ENCODE assay signal across 24 cellular contexts in the genomic region with DNA sequence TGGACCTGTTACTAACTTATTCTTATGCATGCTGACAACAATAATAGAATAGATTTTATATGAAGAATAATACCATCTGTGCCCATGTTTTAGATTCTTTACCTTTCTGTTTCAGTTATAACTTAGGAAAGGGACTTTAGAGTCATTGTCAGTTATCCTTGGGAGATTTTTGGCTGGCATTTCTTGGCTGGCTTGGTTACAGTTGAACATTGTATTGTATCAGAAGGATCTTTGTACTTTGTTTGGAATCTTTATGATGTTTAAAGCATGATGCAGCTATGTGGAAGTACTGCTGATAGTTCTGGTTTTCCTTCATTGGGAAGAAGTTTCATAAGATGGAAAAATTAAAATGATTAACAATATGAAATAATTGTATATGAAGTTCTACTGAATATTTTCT.
"Had no signal": no experiment of that assay in that cellular context is flagged by ENCODE, and none has a peak within 500 bp of the region (broad histone marks: within the 10 kb centered on the region; RNA-seq: fewer than 3 reads in every experiment).

No MANE protein-coding gene starts in this region.

- H3K4me1 ChIP-seq: colonic mucosa, testis had no signal

- H3K27ac ChIP-seq: colonic mucosa, epithelial cell of prostate, pancreas, right lobe of liver, testis, tibial artery had no signal

- H3K4me3 ChIP-seq: colonic mucosa, lung, pancreas, right lobe of liver, smooth muscle cell, testis, tibial artery had no signal

- FAIRE-seq: pancreas had no signal

- H3K27me3 ChIP-seq: colonic mucosa, pancreas, right lobe of liver, testis, tibial artery had no signal

- DNase-seq: colonic mucosa; effector CD8-positive, alpha-beta T cell; endodermal cell; foreskin fibroblast; immature natural killer cell; islet precursor cell; mesendoderm; naive thymus-derived CD8-positive, alpha-beta T cell; nephron progenitor cell; pancreas; right lobe of liver; stimulated activated CD4-positive, alpha-beta T cell treated with anti-CD3 and anti-CD28 coated beads, Interleukin-12 subunit alpha, Interleukin-12 subunit beta, amount 100 ng/mL, for 4 hours; stimulated activated CD4-positive, alpha-beta T cell treated with anti-CD3 and anti-CD28 coated beads, Interleukin-1b, Interleukin-23, amount 100 ng/mL, for 48 hours; stimulated activated CD4-positive, alpha-beta T cell treated with anti-CD3 and anti-CD28 coated beads, Interleukin-4, amount 100 ng/mL, for 24 hours; stimulated activated naive CD4-positive, alpha-beta T cell treated with Interleukin-2 at 50 U/mL for 16 hours; substantia nigra; testis; tibial artery had no signal

- H3K9me3 ChIP-seq: colonic mucosa, pancreas, right lobe of liver, testis, tibial artery had no signal

- ATAC-seq: esophagus mucosa; left lobe of liver; naive thymus-derived CD8-positive, alpha-beta T cell; pancreas; right lobe of liver; stimulated activated effector memory CD8-positive, alpha-beta T cell treated with anti-CD3 and anti-CD28 coated beads, Interleukin-12 subunit alpha, Interleukin-12 subunit beta, amount 100 ng/mL, for 72 hours had no signal

- H3K36me3 ChIP-seq: colonic mucosa had no signal

- H3K4me2 ChIP-seq: smooth muscle cell had no signal
